Comparison of ENCODE assay signal across 21 cellular contexts in the genomic region with DNA sequence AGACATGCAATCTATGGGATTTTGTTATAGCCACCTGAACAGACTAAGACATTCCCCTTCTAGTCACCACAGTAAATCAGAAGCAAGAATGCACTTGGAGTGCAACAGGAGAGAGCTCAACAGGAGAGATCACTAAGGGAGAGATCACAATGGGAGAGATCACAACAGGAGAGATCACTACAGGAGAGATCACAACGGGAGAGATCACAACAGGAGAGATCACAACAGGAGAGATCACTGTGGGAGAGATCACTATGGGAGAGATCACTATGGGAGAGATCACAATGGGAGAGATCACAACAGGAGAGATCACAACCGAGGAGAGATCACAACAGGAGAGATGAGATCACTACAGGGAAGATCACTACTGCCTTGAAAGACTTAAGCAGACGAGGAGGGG.
DNase-seq lines count a peak whose midpoint lies in the region; ATAC-seq, FAIRE-seq and TF ChIP-seq lines count a peak whose summit lies in the region.
"Had no signal": no experiment of that assay in that cellular context is flagged by ENCODE, and none has a peak within 500 bp of the region (broad histone marks: within the 10 kb centered on the region; RNA-seq: fewer than 3 reads in every experiment).

No MANE protein-coding gene starts in this region.

- H3K9me1 ChIP-seq in endothelial cell of umbilical vein (replicated peaks; ENCODE audit: control insufficient read depth, extremely low read depth, insufficient read depth, low read length), result no peaks in the 10 kb centered on the region

- no peaks in the 10 kb centered on the region for H3K4me1 ChIP-seq in A549
- H3K4me1 ChIP-seq in endothelial cell of umbilical vein (ENCODE audit: control insufficient read depth, extremely low read depth, insufficient read depth, low read length), result peaks cover 2% of the 10 kb centered on the region
- no peaks in the 10 kb centered on the region for H3K4me1 ChIP-seq in osteoblast (ENCODE audit: insufficient read depth, low read length)
- H3K4me1 ChIP-seq: Caco-2 had no signal

- TF ChIP-seq CTCF in A549 (IDR thresholded peaks at IDR 0.05) (no peak), endothelial cell of umbilical vein (IDR thresholded peaks at IDR 0.05; ENCODE audit: extremely low read depth in 1 of 2, insufficient read depth in 1 of 2, low read depth in 1 of 2, low read length in 2 of 2) (no peak), osteoblast (IDR thresholded peaks at IDR 0.05; ENCODE audit: extremely low read depth, low read depth, low read length) (no peak), WERI-Rb-1 (IDR thresholded peaks at IDR 0.05; ENCODE audit: low read depth, low read length) (no peak)

- no peaks in the 10 kb centered on the region for H4K20me1 ChIP-seq in endothelial cell of umbilical vein (replicated peaks; ENCODE audit: control insufficient read depth, extremely low read depth, insufficient read depth, low read length)
- no peaks in the 10 kb centered on the region for H4K20me1 ChIP-seq in osteoblast (ENCODE audit: insufficient read depth, low read length)

- peaks cover 6% of the 10 kb centered on the region for H3K9me3 Mint-ChIP-seq in activated T-helper 17 cell treated with anti-CD3 and anti-CD28 coated beads, Interleukin-2, amount 50 U/mL, for 72 hours
- H3K9me3 Mint-ChIP-seq: CD4-positive, alpha-beta T cell had no signal

- BruUV-seq in endothelial cell of umbilical vein (replicated peaks; lab: Mats Ljungman, UMichigan), result no TSS peak

- POLR2A ChIA-PET in A549 (lab: Yijun Ruan, JAX), result no interaction called here
- POLR2A ChIA-PET in endothelial cell of umbilical vein (lab: Charles Lee), result no interaction called here

- no peaks in the 10 kb centered on the region for H3K36me3 ChIP-seq in endothelial cell of umbilical vein (ENCODE audit: control insufficient read depth in 2 of 2, extremely low read depth in 1 of 2, insufficient read depth in 2 of 2, low read length in 2 of 2)
- H3K36me3 ChIP-seq in osteoblast (ENCODE audit: insufficient read depth, low read length), result no peaks in the 10 kb centered on the region
- H3K36me3 ChIP-seq in WERI-Rb-1, result no peaks in the 10 kb centered on the region

- intact Hi-C loops in endothelial cell of umbilical vein (cut with micrococcal nuclease), result no loop called here

- H3K36me3 Mint-ChIP-seq in activated T-helper 17 cell treated with anti-CD3 and anti-CD28 coated beads, Interleukin-2, amount 50 U/mL, for 72 hours (ENCODE audit: low read depth), result no peaks in the 10 kb centered on the region

- H2AFZ ChIP-seq in endothelial cell of umbilical vein (ENCODE audit: low read depth, low read length), result no peak overlapping the region
- H2AFZ ChIP-seq in osteoblast (ENCODE audit: low read length), result no peak overlapping the region

- H3K9me3 ChIP-seq in A549, result 0 out of 3 replicates have a peak, but pooled peaks cover 5% of the 10 kb centered on the region
- no peaks in the 10 kb centered on the region for H3K9me3 ChIP-seq in endothelial cell of umbilical vein (replicated peaks; ENCODE audit: control insufficient read depth, insufficient read depth, low read length)
- no peaks in the 10 kb centered on the region for H3K9me3 ChIP-seq in osteoblast (ENCODE audit: low read depth, low read length)
- H3K9me3 ChIP-seq in WERI-Rb-1 (ENCODE audit: severe bottlenecking), result no peaks in the 10 kb centered on the region
- H3K9me3 ChIP-seq: SK-N-SH had no signal

- H3K9ac ChIP-seq in endothelial cell of umbilical vein (replicated peaks; ENCODE audit: extremely low read depth, insufficient read depth, low read length), result no peak overlapping the region
- H3K9ac ChIP-seq: SK-N-SH had no signal

- H3K27ac ChIP-seq in A549 (no peak overlapping the region), endothelial cell of umbilical vein (ENCODE audit: insufficient read depth, low read depth, low read length) (no peak overlapping the region), osteoblast (ENCODE audit: low read depth, low read length) (no peak overlapping the region), WERI-Rb-1 (no peak overlapping the region)

- H3K4me3 ChIP-seq in A549 (no peak overlapping the region), endothelial cell of umbilical vein (replicated peaks in 1 of 3; ENCODE audit: insufficient read depth in 1 of 3, low read depth in 1 of 3, low read length in 3 of 3) (no peak overlapping the region), osteoblast (ENCODE audit: insufficient read depth, low read length) (no peak overlapping the region), WERI-Rb-1 (ENCODE audit: low read depth, low read length) (no peak overlapping the region)

- H3K27me3 Mint-ChIP-seq in activated T-helper 17 cell treated with anti-CD3 and anti-CD28 coated beads, Interleukin-2, amount 50 U/mL, for 72 hours, result no peaks in the 10 kb centered on the region
- H3K27me3 Mint-ChIP-seq: CD4-positive, alpha-beta T cell had no signal

- 27% methylated on average over 3 of the region's 3 CpGs for WGBS in A549 (ENCODE audit: missing lambda C conversion rate)

- no peak for TF ChIP-seq RAD21 in A549 (conservative IDR thresholded peaks at IDR 0.05 in 1 of 2, IDR thresholded peaks at IDR 0.05 in 1 of 2)

- CTCF ChIA-PET in A549 (lab: Yijun Ruan, JAX), result no interaction called here
- CTCF ChIA-PET in endothelial cell of umbilical vein (lab: Charles Lee), result no interaction called here

- peak; percentile 91 for FAIRE-seq in A549 (lab: Jason Lieb, UNC)
- peak; percentile 37 for FAIRE-seq in GM19239 (lab: Jason Lieb, UNC)
- FAIRE-seq in endothelial cell of umbilical vein (lab: Jason Lieb, UNC), result peak; percentile 71
- FAIRE-seq: A204.1, H54, RCC 7860 had no signal

- H3K27me3 ChIP-seq in endothelial cell of umbilical vein (ENCODE audit: control insufficient read depth in 2 of 2, insufficient read depth in 2 of 2, low read length in 2 of 2), result no peaks in the 10 kb centered on the region
- H3K27me3 ChIP-seq in osteoblast (ENCODE audit: insufficient read depth, low read length), result peaks cover 41% of the 10 kb centered on the region
- H3K27me3 ChIP-seq in WERI-Rb-1 (ENCODE audit: insufficient read depth, low read depth, severe bottlenecking), result no peaks in the 10 kb centered on the region

- ATAC-seq in A549, result no peak
- no peak for ATAC-seq in activated T-helper 17 cell treated with anti-CD3 and anti-CD28 coated beads, Interleukin-2, amount 50 U/mL, for 72 hours (replicated peaks)

- DNase-seq in A549 (ENCODE audit: low read depth in 1 of 2, low spot score in 1 of 2), result no peak
- DNase-seq in GM19239 (ENCODE audit: insufficient read length, low spot score), result no peak
- no peak for DNase-seq in endothelial cell of umbilical vein (ENCODE audit: low read depth, low spot score)
- peak; percentile 47 for DNase-seq in osteoblast (ENCODE audit: insufficient read length, low spot score, missing footprints)
- no peak for DNase-seq in NCI-H82 (lab: John Stamatoyannopoulos, UW)
- DNase-seq in WERI-Rb-1, result no peak
- DNase-seq in NCI-H187 treated with DMSO at 0.1 percent for 48 hours (lab: John Stamatoyannopoulos, UW), result no peak
- DNase-seq: CD4-positive, alpha-beta T cell; NCI-H1417; NCI-H2029 treated with DMSO at 0.1 percent for 48 hours; NCI-H2171 treated with DMSO at 0.1 percent for 48 hours; NCI-H446 treated with DMSO at 0.1 percent for 48 hours; NCI-H69; NK-92 treated with Interleukin-12 subunit alpha and Interleukin-12 subunit beta, amount 100 ng/mL, for 24 hours; SHP77; SK-N-SH had no signal

- no peak overlapping the region for H3K27ac Mint-ChIP-seq in activated T-helper 17 cell treated with anti-CD3 and anti-CD28 coated beads, Interleukin-2, amount 50 U/mL, for 72 hours
- H3K27ac Mint-ChIP-seq: CD4-positive, alpha-beta T cell had no signal

- H3K79me2 ChIP-seq in endothelial cell of umbilical vein (ENCODE audit: control insufficient read depth, insufficient read depth, low read length), result no peaks in the 10 kb centered on the region
- H3K79me2 ChIP-seq in osteoblast (ENCODE audit: insufficient read depth, low read length), result no peaks in the 10 kb centered on the region

- dilution Hi-C loops in endothelial cell of umbilical vein (cut with MboI; ENCODE audit: extremely low pct_ligation_motif_present, low sequenced_read_pairs), result no loop called here

- H3K4me2 ChIP-seq in A549 (no peak overlapping the region), endothelial cell of umbilical vein (ENCODE audit: insufficient read depth, low read length) (no peak overlapping the region), osteoblast (ENCODE audit: insufficient read depth, low read length) (no peak overlapping the region)
- H3K4me2 ChIP-seq: SK-N-SH had no signal

- no peak for TF ChIP-seq EP300 in A549 (IDR thresholded peaks at IDR 0.05)

- no peaks in the 10 kb centered on the region for H3K4me1 Mint-ChIP-seq in activated T-helper 17 cell treated with anti-CD3 and anti-CD28 coated beads, Interleukin-2, amount 50 U/mL, for 72 hours

- H3K4me3 Mint-ChIP-seq in activated T-helper 17 cell treated with anti-CD3 and anti-CD28 coated beads, Interleukin-2, amount 50 U/mL, for 72 hours, result no peak overlapping the region
- H3K4me3 Mint-ChIP-seq: CD4-positive, alpha-beta T cell had no signal

- TF ChIP-seq POLR2A in A549 (IDR thresholded peaks at IDR 0.05; ENCODE audit: low read length) (no peak), endothelial cell of umbilical vein (IDR thresholded peaks at IDR 0.05; ENCODE audit: low read depth, low read length) (no peak)

TF ChIP-seq in A549, 52 proteins besides CTCF, POLR2A, EP300 and RAD21:
- TF ChIP-seq FOXS1 (CRISPR knock-in tag; IDR thresholded peaks at IDR 0.05) (no peak), CBX2 (IDR thresholded peaks at IDR 0.05; ENCODE audit: borderline replicate concordance, low read depth) (no peak), CHD2 (IDR thresholded peaks at IDR 0.05; ENCODE audit: low read length, partially characterized antibody) (no peak), CBX8 (IDR thresholded peaks at IDR 0.05) (no peak), ZC3H11A (IDR thresholded peaks at IDR 0.05) (no peak), MYC (IDR thresholded peaks at IDR 0.05; ENCODE audit: borderline replicate concordance, low read length) (no peak), SMC3 (IDR thresholded peaks at IDR 0.05) (no peak)

TF ChIP-seq in endothelial cell of umbilical vein, 7 proteins besides CTCF, POLR2A, EP300 and RAD21:
- no peak for TF ChIP-seq EZH2 (IDR thresholded peaks at IDR 0.05; ENCODE audit: borderline replicate concordance, low read depth, low read length, severe bottlenecking)
- no peak for TF ChIP-seq FOS (IDR thresholded peaks at IDR 0.05; ENCODE audit: borderline replicate concordance, insufficient read depth, low read length)
- TF ChIP-seq GATA2 (IDR thresholded peaks at IDR 0.05; ENCODE audit: insufficient read depth, insufficient read length, low read depth, low read length), result no peak
- no peak for TF ChIP-seq MYC (IDR thresholded peaks at IDR 0.05; ENCODE audit: low read depth, low read length)
- TF ChIP-seq MAX (IDR thresholded peaks at IDR 0.05; ENCODE audit: insufficient read depth, insufficient read length), result no peak
- TF ChIP-seq POLR2AphosphoS5 (IDR thresholded peaks at IDR 0.05; ENCODE audit: insufficient read depth, low read depth, low read length), result no peak
- TF ChIP-seq JUN (IDR thresholded peaks at IDR 0.05; ENCODE audit: borderline replicate concordance, insufficient read depth, insufficient read length, low read depth), result no peak
